In genomic region chr11:61392991-61393595, GRCh38 we compare ENCODE assay signal across 8 cellular contexts. TPM values are rescaled to one million over a fixed set of nuclear protein-coding genes. Genes with fewer than 3 reads are reported as not detected.
A peak's percentile ranks its signal among the peaks of the same experiment; 100 is the strongest.
DNase-seq lines count a peak whose midpoint lies in the region; ATAC-seq lines count a peak whose summit lies in the region.

No MANE protein-coding gene starts in this region.

- WGBS in mesendoderm (ENCODE audit: extremely low coverage, insufficient coverage, low lambda C conversion rate) = no CpG with 5 or more reads among the region's 15 CpGs
- 2% methylated on average over 15 of the region's 15 CpGs for WGBS in urinary bladder

- no peaks in the 10 kb centered on the region for H3K79me1 ChIP-seq in mesendoderm (ENCODE audit: low read length)

- H3K4me2 ChIP-seq in BLaER1 (peak overlapping the region; percentile 82), mesendoderm (ENCODE audit: low read length) (peak overlapping the region; percentile 95)

- peaks cover 30% of the 10 kb centered on the region for H3K27me3 ChIP-seq in BLaER1
- H3K27me3 ChIP-seq in SJCRH30 = no peaks in the 10 kb centered on the region
- H3K27me3 ChIP-seq in mesendoderm (ENCODE audit: insufficient read depth, low read length, poor library complexity) = no peaks in the 10 kb centered on the region

- peak overlapping the region; percentile 42 for H3K18ac ChIP-seq in mesendoderm (ENCODE audit: low read length)

- peak; percentile 27 for DNase-seq in GM19238 (ENCODE audit: insufficient read length, low spot score)
- DNase-seq in SJCRH30 = no peak
- DNase-seq in dermis blood vessel endothelial cell = peak; percentile 46
- DNase-seq in mesendoderm = peak; percentile 61
- DNase-seq in foreskin melanocyte = no peak

- no peak overlapping the region for H2BK120ac ChIP-seq in mesendoderm (ENCODE audit: low read depth, low read length)

- H3K4ac ChIP-seq in mesendoderm (ENCODE audit: low read depth, low read length) = peak overlapping the region; percentile 76

- H3K23ac ChIP-seq in mesendoderm (ENCODE audit: low read length) = no peak overlapping the region

- H4K8ac ChIP-seq in mesendoderm (ENCODE audit: low read depth, low read length) = no peak overlapping the region

- H2BK5ac ChIP-seq in mesendoderm (ENCODE audit: low read length) = no peak overlapping the region

- H3K9me3 ChIP-seq in BLaER1 (no peaks in the 10 kb centered on the region), SJCRH30 (replicated peaks) (no peaks in the 10 kb centered on the region)

- no peak overlapping the region for H4K5ac ChIP-seq in mesendoderm (ENCODE audit: low read length)

- H3K4me3 ChIP-seq in BLaER1 (peak overlapping the region; percentile 67), SJCRH30 (peak overlapping the region; percentile 72), mesendoderm (ENCODE audit: low read length) (peak overlapping the region; percentile 81), urinary bladder (ENCODE audit: low read depth, low read length) (peak overlapping the region; percentile 81)

- H3K27ac ChIP-seq in BLaER1 (no peak overlapping the region), SJCRH30 (no peak overlapping the region), mesendoderm (ENCODE audit: low read depth, low read length) (no peak overlapping the region), urinary bladder (ENCODE audit: low read depth) (no peak overlapping the region)

- H3K4me1 ChIP-seq in BLaER1 = peaks cover 11% of the 10 kb centered on the region; the same call in 1 of the 2 replicates
- no peaks in the 10 kb centered on the region for H3K4me1 ChIP-seq in SJCRH30
- peaks cover 2% of the 10 kb centered on the region for H3K4me1 ChIP-seq in mesendoderm (ENCODE audit: control insufficient read depth, low read depth, low read length)
- no peaks in the 10 kb centered on the region for H3K4me1 ChIP-seq in urinary bladder (ENCODE audit: insufficient read depth)

- H3K56ac ChIP-seq in mesendoderm (ENCODE audit: low read length) = peak overlapping the region; percentile 91

- no peak for ATAC-seq in GM18867 (IDR thresholded peaks at IDR 0.05; ENCODE audit: unreplicated experiment)

- H4K20me1 ChIP-seq in BLaER1 = no peaks in the 10 kb centered on the region

- H3K9ac ChIP-seq in BLaER1 (no peak overlapping the region; the same call in 1 of the 2 replicates), mesendoderm (ENCODE audit: low read length) (peak overlapping the region; percentile 88)

- H3K36me3 ChIP-seq in BLaER1 = peaks cover 9% of the 10 kb centered on the region; the same call in 1 of the 2 replicates
- no peaks in the 10 kb centered on the region for H3K36me3 ChIP-seq in SJCRH30
- H3K36me3 ChIP-seq in mesendoderm (ENCODE audit: control insufficient read depth, insufficient read depth, low read length) = no peaks in the 10 kb centered on the region
- H3K36me3 ChIP-seq in urinary bladder (ENCODE audit: insufficient read depth) = no peaks in the 10 kb centered on the region

- no peaks in the 10 kb centered on the region for H3K79me2 ChIP-seq in mesendoderm (ENCODE audit: control insufficient read depth, insufficient read depth, low read length)

- H2BK15ac ChIP-seq in mesendoderm (replicated peaks; ENCODE audit: low read depth) = no peak overlapping the region

- no peak overlapping the region for H2AK5ac ChIP-seq in mesendoderm (ENCODE audit: low read length)

RNA-seq across cellular contexts. Expression of gene TMEM216, which starts 0.7 kb away (rescaled TPM):
- total RNA-seq in SJCRH30 (2014; rRNA removed; shearing (Covaris generic)) = 15.9 and 21.4 TPM in 2 replicates
- total RNA-seq in dermis blood vessel endothelial cell (8.8 and 14.0 TPM in 2 replicates), urinary bladder (20.5 TPM)
- 41.8 TPM for polyA plus RNA-seq in mesendoderm (2013, experiment 1 of 2)
- 41.4 TPM for polyA plus RNA-seq in mesendoderm (2013, experiment 2 of 2)
- 17.4 TPM for polyA plus RNA-seq in urinary bladder

RNA-seq across cellular contexts. Expression of gene TMEM138, which starts 30.9 kb away (rescaled TPM):
- total RNA-seq in SJCRH30 (2014; rRNA removed; shearing (Covaris generic)) = 35.1 and 40.6 TPM in 2 replicates
- 12.6 and 12.8 TPM in 2 replicates for total RNA-seq in dermis blood vessel endothelial cell
- polyA plus RNA-seq in mesendoderm (2013, experiment 1 of 2) = 52.8 TPM
- 51.4 TPM for polyA plus RNA-seq in mesendoderm (2013, experiment 2 of 2)
- 25.5 TPM for total RNA-seq in urinary bladder
- 34.3 TPM for polyA plus RNA-seq in urinary bladder

RNA-seq across cellular contexts. Expression of gene CYB561A3, which starts 31.4 kb away (rescaled TPM):
- total RNA-seq in SJCRH30 (2014; rRNA removed; shearing (Covaris generic)) = 9.9 and 10.7 TPM in 2 replicates
- total RNA-seq in dermis blood vessel endothelial cell = 58.4 and 75.4 TPM in 2 replicates
- polyA plus RNA-seq in mesendoderm (2013, experiment 1 of 2) = 12.7 TPM
- 13.1 TPM for polyA plus RNA-seq in mesendoderm (2013, experiment 2 of 2)
- total RNA-seq in urinary bladder = 19.6 TPM
- polyA plus RNA-seq in urinary bladder = 34.9 TPM

RNA-seq across cellular contexts. Expression of gene CPSF7, which starts 36.7 kb away (rescaled TPM):
- 56.0 and 65.5 TPM in 2 replicates for total RNA-seq in SJCRH30 (2014; rRNA removed; shearing (Covaris generic))
- total RNA-seq in dermis blood vessel endothelial cell = 16.7 and 22.2 TPM in 2 replicates
- polyA plus RNA-seq in mesendoderm (2013, experiment 1 of 2) = 123 TPM
- polyA plus RNA-seq in mesendoderm (2013, experiment 2 of 2) = 125 TPM
- total RNA-seq in urinary bladder = 32.9 TPM
- 61.1 TPM for polyA plus RNA-seq in urinary bladder

RNA-seq across cellular contexts. Expression of gene SDHAF2, which starts 36.8 kb away (rescaled TPM):
- 42.6 and 50.0 TPM in 2 replicates for total RNA-seq in SJCRH30 (2014; rRNA removed; shearing (Covaris generic))
- total RNA-seq in dermis blood vessel endothelial cell = 23.2 and 57.0 TPM in 2 replicates
- 22.2 TPM for polyA plus RNA-seq in mesendoderm (2013, experiment 1 of 2)
- 25.3 TPM for polyA plus RNA-seq in mesendoderm (2013, experiment 2 of 2)
- 36.6 TPM for total RNA-seq in urinary bladder
- 40.7 TPM for polyA plus RNA-seq in urinary bladder

Comparison
In these comparisons a context has a peak if more than half of its experiments do, and no peak if none do; other contexts are left out.
1. DNase-seq: peak in GM19238 (single experiment), dermis blood vessel endothelial cell (single experiment) and mesendoderm (single experiment); none in SJCRH30 (0 of 2) and foreskin melanocyte (single experiment).
2. Peak in every context shown above with its lines, with median percentiles within 50 percentile points of each other: H3K4me3 ChIP-seq.